8 cellular contexts compared by ENCODE assay signal in genomic region chr14:35045798-35046047, GRCh38. TPM values are rescaled to one million over a fixed set of nuclear protein-coding genes. Genes with fewer than 3 reads are reported as not detected.
DNase-seq lines count a peak whose midpoint lies in the region; ATAC-seq and TF ChIP-seq lines count a peak whose summit lies in the region.

No MANE protein-coding gene starts in this region.

- peaks cover 21% of the 10 kb centered on the region for H3K4me1 ChIP-seq in CD4-positive, CD25-positive, alpha-beta regulatory T cell (ENCODE audit: control insufficient read depth, insufficient read depth, low read length, poor library complexity, severe bottlenecking)
- H3K4me1 ChIP-seq in Loucy (ENCODE audit: insufficient read depth, low read length, poor library complexity, severe bottlenecking) (peaks cover 29% of the 10 kb centered on the region), ectodermal cell (ENCODE audit: control insufficient read depth, insufficient read depth, low read length) (no peaks in the 10 kb centered on the region)

- H3K4me3 Mint-ChIP-seq in CD4-positive, CD25-positive, alpha-beta regulatory T cell = peak overlapping the region; percentile 88 to 99 (median 92)
- peak overlapping the region; percentile 96 for H3K4me3 Mint-ChIP-seq in neural crest cell

- H3K9me2 ChIP-seq in Loucy (replicated peaks; ENCODE audit: low read depth, low read length) = no peaks in the 10 kb centered on the region

- H3K4me1 Mint-ChIP-seq in CD4-positive, CD25-positive, alpha-beta regulatory T cell = peaks cover 17 to 41% (median 29%) of the 10 kb centered on the region in 4 donors
- peaks cover 21% of the 10 kb centered on the region for H3K4me1 Mint-ChIP-seq in neural crest cell

- H3F3A ChIP-seq in Loucy (ENCODE audit: low read depth) = peaks cover 2% of the 10 kb centered on the region; the same call in 1 of the 2 replicates

- peaks cover 5% of the 10 kb centered on the region for H3K36me3 Mint-ChIP-seq in CD4-positive, CD25-positive, alpha-beta regulatory T cell
- no peaks in the 10 kb centered on the region for H3K36me3 Mint-ChIP-seq in neural crest cell (ENCODE audit: low read depth)

- TF ChIP-seq CTCF in Loucy (conservative IDR thresholded peaks at IDR 0.05; ENCODE audit: low read length) (no peak), neural crest cell (conservative IDR thresholded peaks at IDR 0.05) (no peak)

- ATAC-seq in CD4-positive, CD25-positive, alpha-beta regulatory T cell (ENCODE audit: low read depth in 2 of 2) = no peak

- no peaks in the 10 kb centered on the region for H3K9me3 Mint-ChIP-seq in CD4-positive, CD25-positive, alpha-beta regulatory T cell
- H3K9me3 Mint-ChIP-seq in neural crest cell = no peaks in the 10 kb centered on the region

- no peaks in the 10 kb centered on the region for H3K9me3 ChIP-seq in CD4-positive, CD25-positive, alpha-beta regulatory T cell (ENCODE audit: control insufficient read depth in 2 of 2, low read length in 2 of 2)
- H3K9me3 ChIP-seq in Loucy (ENCODE audit: insufficient read depth, low read depth, low read length) (no peaks in the 10 kb centered on the region), ectodermal cell (ENCODE audit: control insufficient read depth, low read length) (no peaks in the 10 kb centered on the region)

- peak overlapping the region; percentile 77 for H3K9ac ChIP-seq in Loucy (ENCODE audit: low read depth, low read length, poor library complexity, severe bottlenecking)

- peaks cover 2% of the 10 kb centered on the region for H3K36me3 ChIP-seq in CD4-positive, CD25-positive, alpha-beta regulatory T cell (ENCODE audit: control insufficient read depth, insufficient read depth, low read length)
- H3K36me3 ChIP-seq in Loucy (ENCODE audit: insufficient read depth, low read length) = no peaks in the 10 kb centered on the region
- H3K36me3 ChIP-seq in ectodermal cell (ENCODE audit: control insufficient read depth, insufficient read depth, low read length) = no peaks in the 10 kb centered on the region

- H3K27me3 ChIP-seq in CD4-positive, CD25-positive, alpha-beta regulatory T cell (ENCODE audit: control insufficient read depth, insufficient read depth, low read length) = no peaks in the 10 kb centered on the region
- H3K27me3 ChIP-seq in Loucy (ENCODE audit: insufficient read depth, low read length, poor library complexity, severe bottlenecking) (no peaks in the 10 kb centered on the region), ectodermal cell (ENCODE audit: control insufficient read depth, insufficient read depth, low read length, poor library complexity, severe bottlenecking) (no peaks in the 10 kb centered on the region)

- DNase-seq in CD4-positive, CD25-positive, alpha-beta regulatory T cell = no peak
- DNase-seq in neural crest cell (ENCODE audit: low read depth, low spot score) (no peak), NOMO-1 (lab: John Stamatoyannopoulos, UW; ENCODE audit: unreplicated experiment in 2 of 2) (no peak), NCI-H128 (lab: John Stamatoyannopoulos, UW; ENCODE audit: unreplicated experiment) (no peak)
- DNase-seq in activated CD8-positive, alpha-beta memory T cell treated with anti-CD3 and anti-CD28 coated beads, Interleukin-2, amount 50 U/mL, for 48 hours = no peak
- no peak for DNase-seq in stimulated activated CD4-positive, alpha-beta T cell treated with anti-CD3 and anti-CD28 coated beads, Interleukin-1b, Interleukin-23, amount 100 ng/mL, for 48 hours

- H3K27me3 Mint-ChIP-seq in CD4-positive, CD25-positive, alpha-beta regulatory T cell = no peaks in the 10 kb centered on the region
- H3K27me3 Mint-ChIP-seq in neural crest cell (ENCODE audit: low read depth) = no peaks in the 10 kb centered on the region

- H3K79me2 ChIP-seq in Loucy (ENCODE audit: insufficient read depth, low read length) = peaks cover 15% of the 10 kb centered on the region

- peak overlapping the region; percentile 94 to 100 (median 98) for H3K27ac Mint-ChIP-seq in CD4-positive, CD25-positive, alpha-beta regulatory T cell
- peak overlapping the region; percentile 95 for H3K27ac Mint-ChIP-seq in neural crest cell (ENCODE audit: unreplicated experiment)

- H3K27ac ChIP-seq in CD4-positive, CD25-positive, alpha-beta regulatory T cell (ENCODE audit: insufficient read depth, low read length, poor library complexity, severe bottlenecking) = peak overlapping the region; percentile 97
- no peak overlapping the region for H3K27ac ChIP-seq in ectodermal cell (ENCODE audit: insufficient read depth, low read depth, low read length, poor library complexity, severe bottlenecking)

- WGBS in ectodermal cell, 2 experiments = 2 to 4% methylated on average over 6 of the region's 6 CpGs

- peak overlapping the region; percentile 97 for H3K4me3 ChIP-seq in CD4-positive, CD25-positive, alpha-beta regulatory T cell (ENCODE audit: low read depth, low read length)
- H3K4me3 ChIP-seq in Loucy (ENCODE audit: low read length, poor library complexity, severe bottlenecking) = peak overlapping the region; percentile 82
- peak overlapping the region; percentile 94 for H3K4me3 ChIP-seq in ectodermal cell (ENCODE audit: insufficient read depth, low read depth, low read length)

- peak overlapping the region; percentile 88 for H2AFZ ChIP-seq in Loucy (ENCODE audit: low read length)

- peaks cover 10% of the 10 kb centered on the region for H4K20me1 ChIP-seq in Loucy (ENCODE audit: insufficient read depth, low read length, poor library complexity, severe bottlenecking)

- peak overlapping the region; percentile 70 for H3K4me2 ChIP-seq in Loucy (ENCODE audit: low read depth, low read length, poor library complexity, severe bottlenecking)

RNA-seq across cellular contexts. Expression of gene FAM177A1, which starts 0.3 kb away (rescaled TPM):
- 152 TPM for total RNA-seq in CD4-positive, CD25-positive, alpha-beta regulatory T cell
- polyA plus RNA-seq in CD4-positive, CD25-positive, alpha-beta regulatory T cell = 10 to 100 TPM; 51.5 to 65.4 (median 57.7) TPM
- 33.3 TPM for polyA plus RNA-seq in ectodermal cell (2013, experiment 1 of 4)
- polyA plus RNA-seq in ectodermal cell (2013, experiment 2 of 4) = 31.7 TPM
- 32.4 TPM for polyA plus RNA-seq in ectodermal cell (2013, experiment 3 of 4)
- 34.5 TPM for polyA plus RNA-seq in ectodermal cell (2013, experiment 4 of 4)
- 27.4 and 28.0 TPM in 2 replicates for total RNA-seq in neural crest cell
